Comparison of ENCODE assay signal across 1 cellular context in genomic region chr9:2787065-2787464, GRCh38.
TF ChIP-seq lines count a peak whose summit lies in the region.

No MANE protein-coding gene starts in this region.

TF ChIP-seq in HEK293T, 16 proteins besides CTCF, POLR2A, EP300 and RAD21 (continued from another document):
- no peak for TF ChIP-seq BHLHE40 (IDR thresholded peaks at IDR 0.05; ENCODE audit: borderline replicate concordance)
- TF ChIP-seq FOXK2 (IDR thresholded peaks at IDR 0.05), result no peak
- TF ChIP-seq, protein P1, sequence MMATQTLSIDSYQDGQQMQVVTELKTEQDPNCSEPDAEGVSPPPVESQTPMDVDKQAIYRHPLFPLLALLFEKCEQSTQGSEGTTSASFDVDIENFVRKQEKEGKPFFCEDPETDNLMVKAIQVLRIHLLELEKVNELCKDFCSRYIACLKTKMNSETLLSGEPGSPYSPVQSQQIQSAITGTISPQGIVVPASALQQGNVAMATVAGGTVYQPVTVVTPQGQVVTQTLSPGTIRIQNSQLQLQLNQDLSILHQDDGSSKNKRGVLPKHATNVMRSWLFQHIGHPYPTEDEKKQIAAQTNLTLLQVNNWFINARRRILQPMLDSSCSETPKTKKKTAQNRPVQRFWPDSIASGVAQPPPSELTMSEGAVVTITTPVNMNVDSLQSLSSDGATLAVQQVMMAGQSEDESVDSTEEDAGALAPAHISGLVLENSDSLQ (IDR thresholded peaks at IDR 0.05), result no peak
- no peak for TF ChIP-seq FOXM1 (IDR thresholded peaks at IDR 0.05; ENCODE audit: borderline replicate concordance)
- TF ChIP-seq L3MBTL2 (conservative IDR thresholded peaks at IDR 0.05), result no peak
TF ChIP-seq in HEK293T: peak in this region for 0.
